ENCODE assay signal across 8 cellular contexts in genomic region chr22:46578824-46579561, GRCh38. TPM values are rescaled to one million over a fixed set of nuclear protein-coding genes. Genes with fewer than 3 reads are reported as not detected.
DNase-seq lines count a peak whose midpoint lies in the region; TF ChIP-seq lines count a peak whose summit lies in the region.

No MANE protein-coding gene starts in this region.

- H3K4me2 ChIP-seq in OCI-LY3 (ENCODE audit: low read length) = peak overlapping the region; percentile 85
- H3K4me2 ChIP-seq in neural cell (ENCODE audit: low read length) = peak overlapping the region; percentile 75

- peak overlapping the region; percentile 79 for H3K4me3 ChIP-seq in BE2C (ENCODE audit: low read depth, low read length)
- peak overlapping the region; percentile 91; the same call in 1 of the 2 replicates for H3K4me3 ChIP-seq in OCI-LY3 (ENCODE audit: low read length)
- H3K4me3 ChIP-seq in esophagus (ENCODE audit: low read depth in 1 of 2, low read length in 2 of 2) = peak overlapping the region; percentile 8 to 15
- H3K4me3 ChIP-seq in neural cell (ENCODE audit: low read length) = peak overlapping the region; percentile 95

- H3K79me2 ChIP-seq in OCI-LY3 (ENCODE audit: low read length) (peaks cover 62% of the 10 kb centered on the region), neural cell (replicated peaks; ENCODE audit: insufficient read depth, low read length) (peaks cover 7% of the 10 kb centered on the region)

- H3K27me3 ChIP-seq in BE2C = no peaks in the 10 kb centered on the region
- H3K27me3 ChIP-seq in OCI-LY3 (ENCODE audit: low read depth, low read length) = no peaks in the 10 kb centered on the region
- no peaks in the 10 kb centered on the region for H3K27me3 ChIP-seq in esophagus (ENCODE audit: control insufficient read depth in 1 of 2, insufficient read depth in 2 of 2, low read length in 2 of 2)
- H3K27me3 ChIP-seq in neural cell (ENCODE audit: insufficient read depth, low read depth, low read length) = peaks cover 16% of the 10 kb centered on the region

- TF ChIP-seq RAD21 in neural cell (conservative IDR thresholded peaks at IDR 0.05) = no peak

- WGBS in esophagus, 2 donors = 39 to 44% methylated on average over 15 of the region's 15 CpGs

- no peaks in the 10 kb centered on the region for H3K9me2 ChIP-seq in neural cell (ENCODE audit: insufficient read depth, low read length)

- DNase-seq in BE2C (peak; percentile 75), NCI-H82 treated with DMSO at 0.1 percent for 48 hours (lab: John Stamatoyannopoulos, UW; ENCODE audit: unreplicated experiment) (no peak), SHP77 (lab: John Stamatoyannopoulos, UW) (no peak), epidermal melanocyte (ENCODE audit: insufficient read length, low spot score) (no peak), NCI-H2081 treated with DMSO at 0.1 percent for 48 hours (lab: John Stamatoyannopoulos, UW) (no peak)

- H3K36me3 ChIP-seq in BE2C (peaks cover 4% of the 10 kb centered on the region), OCI-LY3 (replicated peaks; ENCODE audit: low read depth, low read length) (peaks cover 6% of the 10 kb centered on the region), esophagus (ENCODE audit: control insufficient read depth in 2 of 2, insufficient read depth in 2 of 2, low read length in 1 of 2) (no peaks in the 10 kb centered on the region), neural cell (ENCODE audit: insufficient read depth, low read length) (no peaks in the 10 kb centered on the region)

- H3K9ac ChIP-seq in OCI-LY3 (ENCODE audit: low read length) = peak overlapping the region; percentile 82; the same call in 1 of the 2 replicates
- H3K9ac ChIP-seq in neural cell (ENCODE audit: low read length) = peak overlapping the region; percentile 79

- H3K4me1 ChIP-seq in BE2C (peaks cover 30% of the 10 kb centered on the region), OCI-LY3 (ENCODE audit: low read length) (peaks cover 25% of the 10 kb centered on the region), esophagus (ENCODE audit: control insufficient read depth in 2 of 2, insufficient read depth in 2 of 2, low read length in 1 of 2) (peaks cover 19 to 43% of the 10 kb centered on the region in 2 donors)

- H3K9me3 ChIP-seq in BE2C = no peaks in the 10 kb centered on the region
- no peaks in the 10 kb centered on the region for H3K9me3 ChIP-seq in OCI-LY3 (ENCODE audit: insufficient read depth, low read length)
- H3K9me3 ChIP-seq in esophagus (ENCODE audit: control insufficient read depth in 2 of 2, insufficient read depth in 1 of 2, low read depth in 1 of 2, low read length in 1 of 2) = no peaks in the 10 kb centered on the region
- H3K9me3 ChIP-seq in neural cell (ENCODE audit: low read length) = no peaks in the 10 kb centered on the region

- H4K20me1 ChIP-seq in OCI-LY3 (ENCODE audit: insufficient read depth, low read length) = peaks cover 35% of the 10 kb centered on the region
- no peaks in the 10 kb centered on the region for H4K20me1 ChIP-seq in neural cell (ENCODE audit: insufficient read depth)

- no peak overlapping the region for H2AFZ ChIP-seq in OCI-LY3 (ENCODE audit: low read depth, low read length)
- H2AFZ ChIP-seq in neural cell (ENCODE audit: low read depth, low read length) = no peak overlapping the region

- TF ChIP-seq CTCF in BE2C (IDR thresholded peaks at IDR 0.05; ENCODE audit: low read depth, low read length) = no peak
- no peak for TF ChIP-seq CTCF in OCI-LY3 (IDR thresholded peaks at IDR 0.05; ENCODE audit: low read depth, low read length)
- TF ChIP-seq CTCF in neural cell (IDR thresholded peaks at IDR 0.05; ENCODE audit: poor library complexity, severe bottlenecking) = no peak

- H3K27ac ChIP-seq in OCI-LY3 (ENCODE audit: low read length) = no peak overlapping the region
- H3K27ac ChIP-seq in esophagus (ENCODE audit: low read depth in 2 of 2, low read length in 1 of 2) = peak overlapping the region; percentile 72 to 79
- H3K27ac ChIP-seq in neural cell (ENCODE audit: low read length) = no peak overlapping the region

- no peak for TF ChIP-seq EP300 in neural cell (conservative IDR thresholded peaks at IDR 0.05; ENCODE audit: poor library complexity, severe bottlenecking)

- no peaks in the 10 kb centered on the region for H3F3A ChIP-seq in neural cell (ENCODE audit: insufficient read depth, low read length, poor library complexity, severe bottlenecking)

TF ChIP-seq in neural cell, 6 proteins besides CTCF, POLR2A, EP300 and RAD21:
- TF ChIP-seq EZH2 (IDR thresholded peaks at IDR 0.05; ENCODE audit: borderline replicate concordance, insufficient read depth, low read length, poor library complexity, severe bottlenecking) = no peak
- TF ChIP-seq TAF1 (IDR thresholded peaks at IDR 0.05; ENCODE audit: low read depth) = no peak
- no peak for TF ChIP-seq MXI1 (conservative IDR thresholded peaks at IDR 0.05; ENCODE audit: poor library complexity, severe bottlenecking)
- no peak for TF ChIP-seq SMC3 (conservative IDR thresholded peaks at IDR 0.05; ENCODE audit: poor library complexity)
- TF ChIP-seq POLR2AphosphoS5 (IDR thresholded peaks at IDR 0.05) = no peak
- TF ChIP-seq, protein P1, sequence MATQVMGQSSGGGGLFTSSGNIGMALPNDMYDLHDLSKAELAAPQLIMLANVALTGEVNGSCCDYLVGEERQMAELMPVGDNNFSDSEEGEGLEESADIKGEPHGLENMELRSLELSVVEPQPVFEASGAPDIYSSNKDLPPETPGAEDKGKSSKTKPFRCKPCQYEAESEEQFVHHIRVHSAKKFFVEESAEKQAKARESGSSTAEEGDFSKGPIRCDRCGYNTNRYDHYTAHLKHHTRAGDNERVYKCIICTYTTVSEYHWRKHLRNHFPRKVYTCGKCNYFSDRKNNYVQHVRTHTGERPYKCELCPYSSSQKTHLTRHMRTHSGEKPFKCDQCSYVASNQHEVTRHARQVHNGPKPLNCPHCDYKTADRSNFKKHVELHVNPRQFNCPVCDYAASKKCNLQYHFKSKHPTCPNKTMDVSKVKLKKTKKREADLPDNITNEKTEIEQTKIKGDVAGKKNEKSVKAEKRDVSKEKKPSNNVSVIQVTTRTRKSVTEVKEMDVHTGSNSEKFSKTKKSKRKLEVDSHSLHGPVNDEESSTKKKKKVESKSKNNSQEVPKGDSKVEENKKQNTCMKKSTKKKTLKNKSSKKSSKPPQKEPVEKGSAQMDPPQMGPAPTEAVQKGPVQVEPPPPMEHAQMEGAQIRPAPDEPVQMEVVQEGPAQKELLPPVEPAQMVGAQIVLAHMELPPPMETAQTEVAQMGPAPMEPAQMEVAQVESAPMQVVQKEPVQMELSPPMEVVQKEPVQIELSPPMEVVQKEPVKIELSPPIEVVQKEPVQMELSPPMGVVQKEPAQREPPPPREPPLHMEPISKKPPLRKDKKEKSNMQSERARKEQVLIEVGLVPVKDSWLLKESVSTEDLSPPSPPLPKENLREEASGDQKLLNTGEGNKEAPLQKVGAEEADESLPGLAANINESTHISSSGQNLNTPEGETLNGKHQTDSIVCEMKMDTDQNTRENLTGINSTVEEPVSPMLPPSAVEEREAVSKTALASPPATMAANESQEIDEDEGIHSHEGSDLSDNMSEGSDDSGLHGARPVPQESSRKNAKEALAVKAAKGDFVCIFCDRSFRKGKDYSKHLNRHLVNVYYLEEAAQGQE (IDR thresholded peaks at IDR 0.05; ENCODE audit: borderline replicate concordance) = no peak
TF ChIP-seq in neural cell: peak in this region for 0.

RNA-seq across cellular contexts. Expression of gene GRAMD4, which starts 41.2 kb away (rescaled TPM):
- polyA plus RNA-seq in BE2C (2012; ENCODE audit: insufficient read depth, insufficient read length, low read depth) = 53.7 TPM
- polyA plus RNA-seq in esophagus (10 to 100 TPM; 15.6 to 18.0 TPM), neural cell (35.6 and 56.6 TPM in 2 replicates)
- 35.9 and 51.1 TPM in 2 replicates for polyA minus RNA-seq in neural cell

RNA-seq across cellular contexts. Expression of gene CELSR1, which starts 41.6 kb away (rescaled TPM):
- 0.29 TPM for polyA plus RNA-seq in BE2C (2012; ENCODE audit: insufficient read depth, insufficient read length, low read depth)
- polyA plus RNA-seq in esophagus (10 to 100 TPM; 19.8 to 34.8 TPM), neural cell (0.04 and 0.14 TPM in 2 replicates)
- 0.46 and 0.49 TPM in 2 replicates for polyA minus RNA-seq in neural cell

Comparison
In these comparisons a context has a peak if more than half of its experiments do, and no peak if none do; other contexts are left out.
1. H3K4me3 ChIP-seq: peak in every context shown above with its lines; median percentile 95 in neural cell; 91 in OCI-LY3; 79 in BE2C; 12 in esophagus.
2. H3K27ac ChIP-seq: peak in esophagus (2 of 2); none in OCI-LY3 (single experiment) and neural cell (single experiment).
3. RNA of gene CELSR1, which starts 41.6 kb away (polyA plus RNA-seq): 19.8 to 34.8 TPM in esophagus; 0.04 to 0.14 TPM in neural cell; every median in the first group is over 10 times any median in the second.